ENCODE assay signal across 11 cellular contexts in the genomic region with DNA sequence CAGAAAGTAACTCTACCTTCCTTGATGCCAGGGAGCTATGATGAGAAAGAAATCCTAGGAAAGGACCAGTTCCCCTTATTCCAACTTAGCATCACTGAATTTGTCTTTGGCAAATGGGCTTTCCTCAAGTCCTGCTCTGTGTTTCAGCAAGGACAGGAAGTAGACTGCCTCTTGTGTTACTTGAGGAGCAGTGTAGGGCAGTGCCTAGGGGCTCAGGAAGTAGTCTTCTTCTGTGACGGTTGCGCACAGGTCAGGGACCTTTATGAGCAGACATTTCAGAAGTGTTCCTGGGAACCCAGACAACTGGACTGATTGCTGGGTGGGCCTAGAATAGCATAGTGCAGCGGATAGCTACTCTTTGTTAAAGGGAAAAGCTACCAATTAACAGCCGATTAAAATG. TPM values are rescaled to one million over a fixed set of nuclear protein-coding genes. Genes with fewer than 3 reads are reported as not detected.
A peak's percentile ranks its signal among the peaks of the same experiment; 100 is the strongest.
DNase-seq lines count a peak whose midpoint lies in the region; ATAC-seq, FAIRE-seq and TF ChIP-seq lines count a peak whose summit lies in the region.
"Had no signal": no experiment of that assay in that cellular context is flagged by ENCODE, and none has a peak within 500 bp of the region (broad histone marks: within the 10 kb centered on the region; RNA-seq: fewer than 3 reads in every experiment).

No MANE protein-coding gene starts in this region.

- H3K4me3 Mint-ChIP-seq in immature natural killer cell: peak overlapping the region in 1 of 5 donors; percentile 36
- H3K4me3 Mint-ChIP-seq: activated CD4-positive, alpha-beta T cell treated with anti-CD3 and anti-CD28 coated beads for 36 hours; neural progenitor cell; stimulated activated naive CD8-positive, alpha-beta T cell treated with anti-CD3 and anti-CD28 coated beads, Interleukin-15, Interleukin-2, amounts not matched to agents 100 ng/mL and 50 ng/mL, for 24 hours had no signal

- H3K27ac ChIP-seq in ovary: peak overlapping the region; percentile 28 to 41
- H3K27ac ChIP-seq: neural progenitor cell had no signal

- no peak for TF ChIP-seq POLR2A in ovary (IDR thresholded peaks at IDR 0.05)

- peaks cover 0 to 5% (median 0%) of the 10 kb centered on the region in 3 donors for H3K36me3 Mint-ChIP-seq in immature natural killer cell

- no peaks in the 10 kb centered on the region for H3K9me3 Mint-ChIP-seq in immature natural killer cell
- H3K9me3 Mint-ChIP-seq: neural progenitor cell; stimulated activated naive CD8-positive, alpha-beta T cell treated with anti-CD3 and anti-CD28 coated beads, Interleukin-15, Interleukin-2, amounts not matched to agents 100 ng/mL and 50 ng/mL, for 24 hours had no signal

- TF ChIP-seq EP300 in ovary (IDR thresholded peaks at IDR 0.05): no peak

- no peaks in the 10 kb centered on the region for H3K27me3 ChIP-seq in ovary

- TF ChIP-seq CTCF in epithelial cell of proximal tubule (conservative IDR thresholded peaks at IDR 0.05; ENCODE audit: low read depth, low read length) (peak; percentile 19), ovary (IDR thresholded peaks at IDR 0.05) (no peak)

- H3K4me3 ChIP-seq in epithelial cell of proximal tubule (ENCODE audit: low read depth, low read length): peak overlapping the region; percentile 84
- no peak overlapping the region for H3K4me3 ChIP-seq in ovary
- H3K4me3 ChIP-seq: neural progenitor cell had no signal

- H3K27me3 Mint-ChIP-seq in immature natural killer cell (ENCODE audit: low read depth in 3 of 3): no peaks in the 10 kb centered on the region

- intact Hi-C loops in ovary (cut with DNase I): no loop called here

- peaks cover 24% of the 10 kb centered on the region for H3K4me1 ChIP-seq in ovary (ENCODE audit: insufficient read depth)

- DNase-seq in COLO829 (ENCODE audit: low spot score): peak; percentile 61
- DNase-seq in NOMO-1 (lab: John Stamatoyannopoulos, UW; ENCODE audit: unreplicated experiment in 2 of 2): peak; percentile 43 to 58
- DNase-seq in epithelial cell of proximal tubule (ENCODE audit: low read depth): no peak
- DNase-seq in ovary: peak in 1 of 5 donors; percentile 50
- no peak for DNase-seq in immature natural killer cell
- no peak for DNase-seq in amygdala (lab: John Stamatoyannopoulos, UW)
- no peak for DNase-seq in frontal cortex (ENCODE audit: low spot score in 2 of 2)
- DNase-seq: activated CD4-positive, alpha-beta T cell treated with anti-CD3 and anti-CD28 coated beads for 36 hours had no signal

- no peak for ATAC-seq in HG03520 (IDR thresholded peaks at IDR 0.05; ENCODE audit: unreplicated experiment)
- ATAC-seq: activated CD4-positive, alpha-beta T cell treated with anti-CD3 and anti-CD28 coated beads for 36 hours had no signal

- FAIRE-seq in frontal cortex (lab: Jason Lieb, UNC): no peak

- no peaks in the 10 kb centered on the region for H3K36me3 ChIP-seq in ovary
- H3K36me3 ChIP-seq: neural progenitor cell had no signal

- peak overlapping the region in 2 of 6 donors; percentile 25 to 70 for H3K27ac Mint-ChIP-seq in immature natural killer cell
- H3K27ac Mint-ChIP-seq: activated CD4-positive, alpha-beta T cell treated with anti-CD3 and anti-CD28 coated beads for 36 hours; neural progenitor cell; stimulated activated naive CD8-positive, alpha-beta T cell treated with anti-CD3 and anti-CD28 coated beads, Interleukin-15, Interleukin-2, amounts not matched to agents 100 ng/mL and 50 ng/mL, for 24 hours had no signal

- H3K9me3 ChIP-seq in ovary: no peaks in the 10 kb centered on the region

- WGBS in ovary, 3 donors: 56 to 67% (median 57%) methylated on average over 4 of the region's 4 CpGs

- H3K4me1 Mint-ChIP-seq in immature natural killer cell: peaks cover 18 to 27% of the 10 kb centered on the region in 2 donors

RNA-seq across cellular contexts. Expression of a gene that starts 2.7 kb away (rescaled TPM):
- total RNA-seq in epithelial cell of proximal tubule: 70.4 and 72.6 TPM in 2 replicates
- total RNA-seq in ovary: 100 to 1,000 TPM; 227 to 387 (median 259) TPM
- 100 to 1,000 TPM; 228 to 516 TPM for polyA plus RNA-seq in ovary
- 10 to 100 TPM; 23.3 to 58.2 (median 40.5) TPM for polyA plus RNA-seq in immature natural killer cell
- 10.6 TPM for total RNA-seq in frontal cortex

RNA-seq across cellular contexts. Expression of a gene that starts 59.6 kb away (rescaled TPM):
- total RNA-seq in epithelial cell of proximal tubule (58.4 and 68.8 TPM in 2 replicates), ovary (under 1 TPM in 3 of 7 donors, not detected in 4; 0.43 to 0.69 (median 0.46) TPM), frontal cortex (4.9 TPM)
- polyA plus RNA-seq in ovary (under 1 TPM; 0.47 to 0.65 TPM), immature natural killer cell (under 1 TPM in 2 of 3 donors, not detected in 1; 0.42 to 0.72 TPM)

Comparison
In these comparisons a context has a peak if more than half of its experiments do, and no peak if none do; other contexts are left out.
1. DNase-seq: peak in COLO829 (single experiment) and NOMO-1 (2 of 2); none in epithelial cell of proximal tubule (single experiment), immature natural killer cell (0 of 3), amygdala (0 of 56) and frontal cortex (0 of 2).
2. RNA of a gene that starts 59.6 kb away (total RNA-seq): 58.4 to 68.8 TPM in epithelial cell of proximal tubule; 4.9 TPM in frontal cortex (single experiment) and 0.43 to 0.69 TPM in ovary; every median in the first group is over 10 times any median in the second.